ENCODE assay signal across 10 cellular contexts in genomic region chr7:44324204-44325126, GRCh38. TPM values are rescaled to one million over a fixed set of nuclear protein-coding genes. Genes with fewer than 3 reads are reported as not detected.
DNase-seq lines count a peak whose midpoint lies in the region; ATAC-seq, FAIRE-seq and TF ChIP-seq lines count a peak whose summit lies in the region.
"Had no signal": no experiment of that assay in that cellular context is flagged by ENCODE, and none has a peak within 500 bp of the region (broad histone marks: within the 10 kb centered on the region; RNA-seq: fewer than 3 reads in every experiment).

No MANE protein-coding gene starts in this region.

- H3K4me3 ChIP-seq in iPS-15b (ENCODE audit: low read depth, low read length): peak overlapping the region; percentile 41
- H3K4me3 ChIP-seq in lower leg skin (ENCODE audit: low read depth, poor library complexity, severe bottlenecking): no peak overlapping the region

- no peaks in the 10 kb centered on the region for H3K36me3 ChIP-seq in iPS-15b (ENCODE audit: control insufficient read depth, insufficient read depth, low read length)

- 22 to 34% methylated on average over 25 to 27 of the region's 60 CpGs for WGBS in lower leg skin, 2 donors

- H3K27me3 Mint-ChIP-seq in activated T-helper 1 cell treated with anti-CD3 and anti-CD28 coated beads, Interleukin-12 subunit alpha, Interleukin-12 subunit beta, Interleukin-2, Interleukin-4 antibody, amounts not matched to agents 30 ng/mL and 10 ng/mL and 1 ng/mL, durations not matched to agents 14 hours and 24 hours and 36 hours (ENCODE audit: insufficient read depth): peaks cover 36% of the 10 kb centered on the region

- peak overlapping the region; percentile 45 for H3K4me3 Mint-ChIP-seq in activated T-helper 1 cell treated with anti-CD3 and anti-CD28 coated beads, Interleukin-12 subunit alpha, Interleukin-12 subunit beta, Interleukin-2, Interleukin-4 antibody, amounts not matched to agents 30 ng/mL and 10 ng/mL and 1 ng/mL, durations not matched to agents 14 hours and 24 hours and 36 hours
- H3K4me3 Mint-ChIP-seq in stimulated activated effector memory CD8-positive, alpha-beta T cell treated with anti-CD3 and anti-CD28 coated beads, Interleukin-12 subunit alpha, Interleukin-12 subunit beta, amount 100 ng/mL, for 72 hours: peak overlapping the region; percentile 37

- H3K9me3 Mint-ChIP-seq in activated T-helper 1 cell treated with anti-CD3 and anti-CD28 coated beads, Interleukin-12 subunit alpha, Interleukin-12 subunit beta, Interleukin-2, Interleukin-4 antibody, amounts not matched to agents 30 ng/mL and 10 ng/mL and 1 ng/mL, durations not matched to agents 14 hours and 24 hours and 36 hours: no peaks in the 10 kb centered on the region
- no peaks in the 10 kb centered on the region for H3K9me3 Mint-ChIP-seq in stimulated activated effector memory CD8-positive, alpha-beta T cell treated with anti-CD3 and anti-CD28 coated beads, Interleukin-12 subunit alpha, Interleukin-12 subunit beta, amount 100 ng/mL, for 72 hours

- peaks cover 46% of the 10 kb centered on the region for H3K27me3 ChIP-seq in iPS-15b (ENCODE audit: control insufficient read depth, insufficient read depth, low read length)

- H3K4me1 ChIP-seq in iPS-15b (ENCODE audit: control insufficient read depth, insufficient read depth, low read length): peaks cover 4% of the 10 kb centered on the region

- TF ChIP-seq CTCF in lower leg skin (IDR thresholded peaks at IDR 0.05): no peak

- ATAC-seq in stimulated activated effector memory CD8-positive, alpha-beta T cell treated with anti-CD3 and anti-CD28 coated beads, Interleukin-12 subunit alpha, Interleukin-12 subunit beta, amount 100 ng/mL, for 72 hours: no peak

- no peaks in the 10 kb centered on the region for H3K9me3 ChIP-seq in iPS-15b (ENCODE audit: control insufficient read depth, insufficient read depth, low read length)

- no peak overlapping the region for H3K9ac ChIP-seq in iPS-15b (ENCODE audit: low read depth, low read length)

- DNase-seq in NCI-H748 (lab: John Stamatoyannopoulos, UW; ENCODE audit: unreplicated experiment): peak; percentile 26
- no peak for DNase-seq in NCI-H748 treated with DMSO at 0.1 percent for 48 hours (lab: John Stamatoyannopoulos, UW)
- no peak for DNase-seq in activated T-helper 1 cell treated with anti-CD3 and anti-CD28 coated beads, Interleukin-12 subunit alpha, Interleukin-12 subunit beta, Interleukin-2, Interleukin-4 antibody, amounts not matched to agents 30 ng/mL and 10 ng/mL and 1 ng/mL, durations not matched to agents 14 hours and 24 hours and 36 hours (ENCODE audit: low spot score)
- DNase-seq in stimulated activated effector memory CD8-positive, alpha-beta T cell treated with anti-CD3 and anti-CD28 coated beads, Interleukin-12 subunit alpha, Interleukin-12 subunit beta, amount 100 ng/mL, for 72 hours (ENCODE audit: low spot score in 2 of 2): no peak
- no peak for DNase-seq in lower leg skin (ENCODE audit: low spot score in 2 of 2)
- DNase-seq in GM12892 (ENCODE audit: insufficient read length): no peak
- DNase-seq in Kasumi-1 (lab: John Stamatoyannopoulos, UW): no peak
- DNase-seq: cortex of kidney had no signal

- no peak for FAIRE-seq in GM12892 (lab: Jason Lieb, UNC)
- FAIRE-seq: TTC549 had no signal

- no peak for TF ChIP-seq POLR2A in lower leg skin (IDR thresholded peaks at IDR 0.05)
- no peak for TF ChIP-seq POLR2A in GM12892 (IDR thresholded peaks at IDR 0.05; ENCODE audit: low read depth, low read length)

- no peak overlapping the region for H3K27ac Mint-ChIP-seq in activated T-helper 1 cell treated with anti-CD3 and anti-CD28 coated beads, Interleukin-12 subunit alpha, Interleukin-12 subunit beta, Interleukin-2, Interleukin-4 antibody, amounts not matched to agents 30 ng/mL and 10 ng/mL and 1 ng/mL, durations not matched to agents 14 hours and 24 hours and 36 hours
- H3K27ac Mint-ChIP-seq in stimulated activated effector memory CD8-positive, alpha-beta T cell treated with anti-CD3 and anti-CD28 coated beads, Interleukin-12 subunit alpha, Interleukin-12 subunit beta, amount 100 ng/mL, for 72 hours: no peak overlapping the region

- intact Hi-C loops in activated T-helper 1 cell treated with anti-CD3 and anti-CD28 coated beads, Interleukin-12 subunit alpha, Interleukin-12 subunit beta, Interleukin-2, Interleukin-4 antibody, amounts not matched to agents 30 ng/mL and 10 ng/mL and 1 ng/mL, durations not matched to agents 14 hours and 24 hours and 36 hours (cut with micrococcal nuclease): no loop called here
- intact Hi-C loops in lower leg skin (cut with DNase I; ENCODE audit: low total_unique reads): no loop called here

- H3K4me1 Mint-ChIP-seq in activated T-helper 1 cell treated with anti-CD3 and anti-CD28 coated beads, Interleukin-12 subunit alpha, Interleukin-12 subunit beta, Interleukin-2, Interleukin-4 antibody, amounts not matched to agents 30 ng/mL and 10 ng/mL and 1 ng/mL, durations not matched to agents 14 hours and 24 hours and 36 hours (ENCODE audit: low read depth): peaks cover 4% of the 10 kb centered on the region
- H3K4me1 Mint-ChIP-seq in stimulated activated effector memory CD8-positive, alpha-beta T cell treated with anti-CD3 and anti-CD28 coated beads, Interleukin-12 subunit alpha, Interleukin-12 subunit beta, amount 100 ng/mL, for 72 hours: peaks cover 9% of the 10 kb centered on the region

- H3K36me3 Mint-ChIP-seq in activated T-helper 1 cell treated with anti-CD3 and anti-CD28 coated beads, Interleukin-12 subunit alpha, Interleukin-12 subunit beta, Interleukin-2, Interleukin-4 antibody, amounts not matched to agents 30 ng/mL and 10 ng/mL and 1 ng/mL, durations not matched to agents 14 hours and 24 hours and 36 hours (ENCODE audit: low read depth): no peaks in the 10 kb centered on the region
- H3K36me3 Mint-ChIP-seq in stimulated activated effector memory CD8-positive, alpha-beta T cell treated with anti-CD3 and anti-CD28 coated beads, Interleukin-12 subunit alpha, Interleukin-12 subunit beta, amount 100 ng/mL, for 72 hours: no peaks in the 10 kb centered on the region

RNA-seq across cellular contexts. Expression of gene CAMK2B, which starts 0.9 kb away (rescaled TPM):
- total RNA-seq in activated T-helper 1 cell treated with anti-CD3 and anti-CD28 coated beads, Interleukin-12 subunit alpha, Interleukin-12 subunit beta, Interleukin-2, Interleukin-4 antibody, amounts not matched to agents 30 ng/mL and 10 ng/mL and 1 ng/mL, durations not matched to agents 14 hours and 24 hours and 36 hours: 0.47 and 0.76 TPM in 2 replicates
- total RNA-seq in lower leg skin: 1 to 10 TPM in 2 of 4 donors, under 1 TPM in 2; 0.04 to 2.6 (median 1.1) TPM
- polyA plus RNA-seq in GM12892 (2012; ENCODE audit: missing spikeins): 0.38 TPM
